In genomic region chr9:37965672-37966345, GRCh38 we compare ENCODE assay signal across 8 cellular contexts.
DNase-seq lines count a peak whose midpoint lies in the region; ATAC-seq and TF ChIP-seq lines count a peak whose summit lies in the region.
"Not testable (repeated sequence)": the region's sequence is repeated elsewhere in the genome, so short reads cannot be mapped to it uniquely, and the experiment has no call there.

No MANE protein-coding gene starts in this region.

- ATAC-seq in GM19023 (IDR thresholded peaks at IDR 0.05; ENCODE audit: unreplicated experiment) (peak; percentile 61), HG02610 (IDR thresholded peaks at IDR 0.05; ENCODE audit: unreplicated experiment) (peak; percentile 60), HG03442 (IDR thresholded peaks at IDR 0.05; ENCODE audit: unreplicated experiment) (peak; percentile 62)

- not testable (repeated sequence) for H3K4me3 Mint-ChIP-seq in brain

- peaks cover 29% of the 10 kb centered on the region for H3K4me1 Mint-ChIP-seq in brain

- not testable (repeated sequence) for H3K36me3 Mint-ChIP-seq in brain

- peak overlapping the region; percentile 83 for H3K27ac ChIP-seq in 22Rv1

- H3K27me3 Mint-ChIP-seq in brain: not testable (repeated sequence)

- H3K9me3 Mint-ChIP-seq in brain: not testable (repeated sequence)

- TF ChIP-seq CTCF in 22Rv1 (IDR thresholded peaks at IDR 0.05); brain (conservative IDR thresholded peaks at IDR 0.05): not testable (repeated sequence)

- DNase-seq in SIG-M5 treated with dmso at 0.1 percent for 504 hours (lab: John Stamatoyannopoulos, UW; ENCODE audit: unreplicated experiment): peak; percentile 5
- DNase-seq in iris pigment epithelial cell (ENCODE audit: low read depth): peak; percentile 54
- peak; percentile 61 for DNase-seq in renal cortical epithelial cell (ENCODE audit: low read depth)

- peak overlapping the region in 3 of 5 experiments; percentile 68 to 93 (median 77) for H3K27ac Mint-ChIP-seq in brain

Comparison
In these comparisons a context has a peak if more than half of its experiments do, and no peak if none do; other contexts are left out.
1. Peak in every context shown above with its lines: DNase-seq, ATAC-seq and H3K27ac ChIP-seq.
2. DNase-seq: peak in every context shown above with its lines; median percentile 61 in renal cortical epithelial cell; 54 in iris pigment epithelial cell; 5 in SIG-M5 treated with dmso at 0.1 percent for 504 hours.